8 cellular contexts compared by ENCODE assay signal in the genomic region with DNA sequence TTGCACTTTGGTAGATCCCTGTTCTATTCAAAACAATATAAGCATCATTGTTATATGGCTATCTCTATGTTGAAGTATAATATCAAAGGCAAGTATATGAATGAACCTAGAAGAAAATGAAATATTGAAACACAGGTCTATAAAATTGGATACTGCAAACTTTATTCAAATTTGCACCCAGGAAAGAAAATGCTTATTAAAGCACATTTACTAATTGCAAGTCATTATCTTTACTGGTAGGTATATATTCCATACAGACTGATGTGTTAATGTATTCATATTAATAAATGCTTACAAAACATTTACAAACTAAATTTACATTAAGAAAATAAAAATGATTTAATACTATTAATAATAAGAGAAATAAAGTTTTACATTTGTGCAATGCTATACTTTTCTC.
"Had no signal": no experiment of that assay in that cellular context is flagged by ENCODE, and none has a peak within 500 bp of the region (broad histone marks: within the 10 kb centered on the region; RNA-seq: fewer than 3 reads in every experiment).

No MANE protein-coding gene starts in this region.

- H3K4me3 ChIP-seq: GM23248, HAP-1 had no signal

- H3K9ac ChIP-seq: GM23248 had no signal

- H3K27ac ChIP-seq: GM23248, HL-60 had no signal

- H3K9me3 ChIP-seq: HAP-1 had no signal

- H2AFZ ChIP-seq: GM23248 had no signal

- ATAC-seq: HCT116 had no signal

- H3K36me3 ChIP-seq: HAP-1 had no signal

- DNase-seq: GM23248, GOT3, H7, HFFc6, IMR-90 had no signal

- H3K4me1 ChIP-seq: HAP-1 had no signal
